2 cellular contexts compared by ENCODE assay signal in genomic region chr19:39057615-39058014, GRCh38.
TF ChIP-seq lines count a peak whose summit lies in the region.

No MANE protein-coding gene starts in this region.

TF ChIP-seq in HEK293, 187 proteins besides CTCF, POLR2A, EP300 and RAD21:
- TF ChIP-seq ZNF26 (tag by site-specific recombination; IDR thresholded peaks at IDR 0.05) (0 out of 2 replicates have a peak, but pooled peaks have one; percentile 6), YY2 (tag by site-specific recombination; IDR thresholded peaks at IDR 0.05) (peak; percentile 47; the same call in 1 of the 2 replicates), ZNF223 (tag by site-specific recombination; IDR thresholded peaks at IDR 0.05) (no peak), ZNF148 (tag by site-specific recombination; IDR thresholded peaks at IDR 0.05; ENCODE audit: borderline replicate concordance) (no peak), PATZ1 (tag by site-specific recombination; IDR thresholded peaks at IDR 0.05) (no peak), ZBTB8A (tag by site-specific recombination; IDR thresholded peaks at IDR 0.05) (no peak), ZNF280D (tag by site-specific recombination; IDR thresholded peaks at IDR 0.05) (0 out of 2 replicates have a peak, but pooled peaks have one; percentile 11)

TF ChIP-seq in H1, 55 proteins besides CTCF, POLR2A, EP300 and RAD21:
- no peak for TF ChIP-seq USF2 (IDR thresholded peaks at IDR 0.05; ENCODE audit: low read length)
- no peak for TF ChIP-seq RNF2 (IDR thresholded peaks at IDR 0.05; ENCODE audit: borderline replicate concordance, low read depth, low read length, missing control alignments, poor library complexity, severe bottlenecking)
- TF ChIP-seq KDM5A (IDR thresholded peaks at IDR 0.05; ENCODE audit: low read length) = no peak
- TF ChIP-seq SIX5 (IDR thresholded peaks at IDR 0.05; ENCODE audit: low read depth, low read length) = no peak
- TF ChIP-seq TAF1 (IDR thresholded peaks at IDR 0.05; ENCODE audit: low read depth, low read length) = no peak
- no peak for TF ChIP-seq TBP (IDR thresholded peaks at IDR 0.05; ENCODE audit: low read depth, low read length)
- no peak for TF ChIP-seq KDM1A (IDR thresholded peaks at IDR 0.05; ENCODE audit: borderline replicate concordance, low read length)
- TF ChIP-seq CHD2 (IDR thresholded peaks at IDR 0.05; ENCODE audit: low read length) = no peak
- TF ChIP-seq FOSL1 (IDR thresholded peaks at IDR 0.05; ENCODE audit: insufficient read depth, low read depth, low read length) = no peak
- no peak for TF ChIP-seq CBX5 (IDR thresholded peaks at IDR 0.05; ENCODE audit: low read depth, low read length)
- TF ChIP-seq BCL11A (IDR thresholded peaks at IDR 0.05; ENCODE audit: low read depth in 2 of 2, low read length in 2 of 2) = no peak
- TF ChIP-seq TAF7 (optimal IDR thresholded peaks at IDR 0.05; ENCODE audit: borderline replicate concordance, low read depth, low read length) = no peak
- no peak for TF ChIP-seq SP1 (IDR thresholded peaks at IDR 0.05; ENCODE audit: low read depth, low read length)
- TF ChIP-seq BRCA1 (IDR thresholded peaks at IDR 0.05; ENCODE audit: low read depth, low read length) = no peak
- TF ChIP-seq TCF12 (IDR thresholded peaks at IDR 0.05; ENCODE audit: low read depth, low read length) = no peak
